ENCODE assay signal across 1 cellular context in genomic region chr15:63094495-63094931, GRCh38.
TF ChIP-seq lines count a peak whose summit lies in the region.

No MANE protein-coding gene starts in this region.

TF ChIP-seq in HepG2, 621 proteins besides CTCF, POLR2A, EP300 and RAD21:
- TF ChIP-seq TEAD3 (CRISPR knock-in tag; optimal IDR thresholded peaks at IDR 0.05; ENCODE audit: borderline replicate concordance) (peak; percentile 34), MYNN (CRISPR knock-in tag; IDR thresholded peaks at IDR 0.05; ENCODE audit: low read depth) (no peak)
